In genomic region chr17:45320931-45321461, GRCh38 we compare ENCODE assay signal across 10 cellular contexts. TPM values are rescaled to one million over a fixed set of nuclear protein-coding genes. Genes with fewer than 3 reads are reported as not detected.
A peak's percentile ranks its signal among the peaks of the same experiment; 100 is the strongest.
DNase-seq lines count a peak whose midpoint lies in the region; ATAC-seq lines count a peak whose summit lies in the region.
"Had no signal": no experiment of that assay in that cellular context is flagged by ENCODE, and none has a peak within 500 bp of the region (broad histone marks: within the 10 kb centered on the region; RNA-seq: fewer than 3 reads in every experiment).

No MANE protein-coding gene starts in this region.

- no peaks in the 10 kb centered on the region for H3K9me3 Mint-ChIP-seq in stimulated activated memory B cell treated with anti-CD40 and anti-IgM and Interleukin-4, amounts not matched to agents 10 μg/mL and 1 μg/mL and 100 μg/mL, for 72 hours
- H3K9me3 Mint-ChIP-seq: naive B cell had no signal

- H3K27me3 Mint-ChIP-seq in stimulated activated memory B cell treated with anti-CD40 and anti-IgM and Interleukin-4, amounts not matched to agents 10 μg/mL and 1 μg/mL and 100 μg/mL, for 72 hours = no peaks in the 10 kb centered on the region

- peak overlapping the region; percentile 86 for H3K27ac ChIP-seq in SJSA1

- H3K36me3 ChIP-seq in SJSA1 = peaks cover 6% of the 10 kb centered on the region

- no peaks in the 10 kb centered on the region for H3K9me3 ChIP-seq in SJSA1 (replicated peaks)

- no peak overlapping the region for H3K4me3 ChIP-seq in SJSA1

- no peak for ATAC-seq in stimulated activated memory B cell treated with anti-CD40 and anti-IgM and Interleukin-4, amounts not matched to agents 10 μg/mL and 1 μg/mL and 100 μg/mL, for 72 hours
- ATAC-seq in HG02759 (IDR thresholded peaks at IDR 0.05; ENCODE audit: unreplicated experiment) = no peak

- DNase-seq in NCI-H2196 (lab: John Stamatoyannopoulos, UW; ENCODE audit: unreplicated experiment) (peak; percentile 51), NCI-H2196 treated with DMSO at 0.1 percent for 48 hours (lab: John Stamatoyannopoulos, UW; ENCODE audit: unreplicated experiment) (no peak), SJSA1 (ENCODE audit: low read depth in 1 of 2, low spot score in 2 of 2) (peak; percentile 89 to 96), fibroblast of peridontal ligament (ENCODE audit: extremely low read depth) (peak; percentile 97), cortex of kidney (lab: John Stamatoyannopoulos, UW) (no peak), mesenteric fat pad (ENCODE audit: low spot score) (no peak)
- DNase-seq: naive B cell had no signal

- H3K4me1 Mint-ChIP-seq in stimulated activated memory B cell treated with anti-CD40 and anti-IgM and Interleukin-4, amounts not matched to agents 10 μg/mL and 1 μg/mL and 100 μg/mL, for 72 hours = peaks cover 41% of the 10 kb centered on the region

- H3K27me3 ChIP-seq in SJSA1 (replicated peaks) = no peaks in the 10 kb centered on the region

- peaks cover 48% of the 10 kb centered on the region for H3K4me1 ChIP-seq in SJSA1 (replicated peaks)

- H3K27ac Mint-ChIP-seq in stimulated activated memory B cell treated with anti-CD40 and anti-IgM and Interleukin-4, amounts not matched to agents 10 μg/mL and 1 μg/mL and 100 μg/mL, for 72 hours = peak overlapping the region; percentile 46

- no peak overlapping the region for H3K4me3 Mint-ChIP-seq in stimulated activated memory B cell treated with anti-CD40 and anti-IgM and Interleukin-4, amounts not matched to agents 10 μg/mL and 1 μg/mL and 100 μg/mL, for 72 hours

- H3K36me3 Mint-ChIP-seq in stimulated activated memory B cell treated with anti-CD40 and anti-IgM and Interleukin-4, amounts not matched to agents 10 μg/mL and 1 μg/mL and 100 μg/mL, for 72 hours = peaks cover 4% of the 10 kb centered on the region
- H3K36me3 Mint-ChIP-seq: naive B cell had no signal

RNA-seq across cellular contexts. Expression of gene MAP3K14, which starts 4.2 kb away (rescaled TPM):
- 3.7 and 5.5 TPM in 2 replicates for total RNA-seq in SJSA1 (2014; rRNA removed; shearing (Covaris generic))
- 8.7 TPM for total RNA-seq in mesenteric fat pad

RNA-seq across cellular contexts. Expression of gene SPATA32, which starts 59.1 kb away (rescaled TPM):
- not detected in 2 replicates for total RNA-seq in SJSA1 (2014; rRNA removed; shearing (Covaris generic))
- not detected for total RNA-seq in mesenteric fat pad
- total RNA-seq: SK-MEL-5 had no signal

Comparison
In these comparisons a context has a peak if more than half of its experiments do, and no peak if none do; other contexts are left out.
1. DNase-seq: peak in NCI-H2196 (single experiment), SJSA1 (2 of 2) and fibroblast of peridontal ligament (single experiment); none in NCI-H2196 treated with DMSO at 0.1 percent for 48 hours (single experiment), cortex of kidney (single experiment) and mesenteric fat pad (single experiment).